Comparison of ENCODE assay signal across 1 cellular context in genomic region chr12:24780969-24781368, GRCh38.
TF ChIP-seq lines count a peak whose summit lies in the region.

No MANE protein-coding gene starts in this region.

TF ChIP-seq in GM23338, 12 proteins besides CTCF, POLR2A, EP300 and RAD21 (continued from another document):
- TF ChIP-seq REST (IDR thresholded peaks at IDR 0.05; ENCODE audit: unreplicated experiment): no peak
- no peak for TF ChIP-seq EZH2phosphoT487 (IDR thresholded peaks at IDR 0.05; ENCODE audit: unreplicated experiment)
- TF ChIP-seq POLR2AphosphoS5 (IDR thresholded peaks at IDR 0.05; ENCODE audit: low read depth): no peak
